ENCODE assay signal across 19 cellular contexts in the genomic region with DNA sequence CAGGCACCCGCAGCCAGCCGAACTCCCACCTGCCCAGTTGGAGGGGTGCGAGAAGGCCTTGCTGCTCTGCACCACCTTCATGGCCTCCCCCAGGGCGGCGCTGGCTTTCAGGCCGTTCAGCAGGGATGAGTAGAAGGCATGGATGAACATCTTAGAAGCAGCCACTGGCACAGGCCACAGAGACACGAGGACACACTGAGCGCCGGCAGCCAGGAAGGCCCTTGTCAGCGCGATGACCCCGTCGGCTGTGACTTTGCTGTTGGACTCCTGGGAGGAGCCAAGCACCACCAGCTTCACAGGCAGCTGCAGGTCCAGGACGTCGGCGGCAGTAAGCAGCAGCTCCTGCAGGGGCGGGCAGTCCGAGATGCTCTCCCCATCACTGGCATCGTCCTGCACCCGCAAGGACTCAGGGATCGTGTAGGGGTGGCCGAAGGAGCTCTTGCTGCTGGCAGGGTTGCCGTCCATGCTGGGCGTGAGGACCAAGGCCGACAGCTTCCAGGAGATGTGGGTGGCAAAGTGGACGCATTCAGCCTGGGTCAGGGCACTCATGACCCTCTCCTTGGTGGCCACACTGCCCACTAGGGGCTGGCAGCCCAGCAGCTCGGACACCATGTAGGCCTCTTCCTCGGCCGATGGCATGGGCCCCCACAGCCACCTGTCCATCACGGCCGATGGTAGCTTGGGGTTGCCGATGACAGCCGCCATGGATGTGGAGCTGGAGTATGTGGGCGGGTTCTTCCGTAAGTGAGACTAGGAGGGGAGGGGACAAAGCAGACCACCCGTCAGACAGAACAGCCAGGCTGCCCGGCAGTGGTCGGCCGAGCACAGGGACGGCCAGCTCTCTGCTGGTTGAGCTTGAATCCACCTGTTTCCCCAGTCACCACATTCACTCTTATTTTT.
"Had no signal": no experiment of that assay in that cellular context is flagged by ENCODE, and none has a peak within 500 bp of the region (broad histone marks: within the 10 kb centered on the region; RNA-seq: fewer than 3 reads in every experiment).

No MANE protein-coding gene starts in this region.

- H3K4me3 Mint-ChIP-seq: dendritic cell treated with granulocyte-macrophage colony-stimulating factor and Interleukin-4, amounts not matched to agents 40 ng/mL and 50 ng/mL, for 4 days; effector memory CD8-positive, alpha-beta T cell; immature natural killer cell; naive thymus-derived CD8-positive, alpha-beta T cell; neural crest cell had no signal

- H3K27me3 ChIP-seq: esophagus muscularis mucosa, gastrocnemius medialis, uterus had no signal

- H3K36me3 Mint-ChIP-seq: immature natural killer cell had no signal

- H3K9me3 ChIP-seq: esophagus muscularis mucosa, gastrocnemius medialis, mucosa of descending colon, psoas muscle, uterus had no signal

- DNase-seq: effector memory CD8-positive, alpha-beta T cell; immature natural killer cell; left colon; naive thymus-derived CD8-positive, alpha-beta T cell; nucleus accumbens; retina; small intestine; stimulated activated CD4-positive, alpha-beta T cell treated with anti-CD3 and anti-CD28 coated beads, Interleukin-2, amount 100 ng/mL, for 48 hours; stimulated activated naive CD4-positive, alpha-beta T cell treated with Interleukin-2 at 50 U/mL for 16 hours; trophoblast cell; uterus had no signal

- H3K27ac ChIP-seq: epithelial cell of prostate, esophagus muscularis mucosa, gastrocnemius medialis, parathyroid adenoma, psoas muscle, uterus had no signal

- H3K9me3 Mint-ChIP-seq: dendritic cell treated with granulocyte-macrophage colony-stimulating factor and Interleukin-4, amounts not matched to agents 40 ng/mL and 50 ng/mL, for 4 days; effector memory CD8-positive, alpha-beta T cell; immature natural killer cell; naive thymus-derived CD8-positive, alpha-beta T cell; neural crest cell had no signal

- H3K4me1 ChIP-seq: gastrocnemius medialis, parathyroid adenoma, psoas muscle, uterus had no signal

- H3K4me3 ChIP-seq: esophagus muscularis mucosa, gastrocnemius medialis, mucosa of descending colon, psoas muscle, uterus had no signal

- H3K4me1 Mint-ChIP-seq: immature natural killer cell; naive thymus-derived CD8-positive, alpha-beta T cell; neural crest cell had no signal

- H3K27me3 Mint-ChIP-seq: dendritic cell treated with granulocyte-macrophage colony-stimulating factor and Interleukin-4, amounts not matched to agents 40 ng/mL and 50 ng/mL, for 4 days; naive thymus-derived CD8-positive, alpha-beta T cell had no signal

- H3K36me3 ChIP-seq: gastrocnemius medialis, uterus had no signal

- ATAC-seq: effector memory CD8-positive, alpha-beta T cell; gastrocnemius medialis; left colon; mucosa of descending colon; naive thymus-derived CD8-positive, alpha-beta T cell; psoas muscle had no signal

- H3K27ac Mint-ChIP-seq: dendritic cell treated with granulocyte-macrophage colony-stimulating factor and Interleukin-4, amounts not matched to agents 40 ng/mL and 50 ng/mL, for 4 days; effector memory CD8-positive, alpha-beta T cell; immature natural killer cell had no signal
